8 cellular contexts compared by ENCODE assay signal in genomic region chr16:30805370-30806169, GRCh38. TPM values are rescaled to one million over a fixed set of nuclear protein-coding genes. Genes with fewer than 3 reads are reported as not detected.
DNase-seq lines count a peak whose midpoint lies in the region; ATAC-seq and TF ChIP-seq lines count a peak whose summit lies in the region.

No MANE protein-coding gene starts in this region.

- H3K27ac ChIP-seq in CD8-positive, alpha-beta T cell (ENCODE audit: low read depth, low read length), result peak overlapping the region; percentile 36

- H3K27me3 Mint-ChIP-seq in CD8-positive, alpha-beta T cell (ENCODE audit: low read depth), result no peaks in the 10 kb centered on the region
- H3K27me3 Mint-ChIP-seq in activated T-cell treated with anti-CD3 and anti-CD28 coated beads, Interleukin-2, amount 50 U/mL, for 24 hours, result peaks cover 5% of the 10 kb centered on the region
- no peaks in the 10 kb centered on the region for H3K27me3 Mint-ChIP-seq in stimulated activated naive B cell treated with anti-CD40 and anti-IgM and Interleukin-4, amounts not matched to agents 10 μg/mL and 1 μg/mL and 100 μg/mL, for 72 hours

- no peaks in the 10 kb centered on the region for H3K9me3 ChIP-seq in CD8-positive, alpha-beta T cell (ENCODE audit: low read length)

- peak in 6 of 7 experiments; percentile 39 to 80 (median 61) for DNase-seq in CD8-positive, alpha-beta T cell
- DNase-seq in NOMO-1 (lab: John Stamatoyannopoulos, UW; ENCODE audit: unreplicated experiment in 2 of 2) (peak; percentile 36 to 70), erythroblast (lab: John Stamatoyannopoulos, UW) (peak; percentile 78), middle frontal gyrus (ENCODE audit: extremely low spot score, low spot score) (peak; percentile 68)
- DNase-seq in activated T-cell treated with anti-CD3 and anti-CD28 coated beads, Interleukin-2, amount 50 U/mL, for 24 hours, result peak; percentile 79
- peak; percentile 45 for DNase-seq in stimulated activated naive B cell treated with anti-CD40 and anti-IgM and Interleukin-4, amounts not matched to agents 10 μg/mL and 1 μg/mL and 100 μg/mL, for 72 hours

- peak; percentile 86 for ATAC-seq in CD8-positive, alpha-beta T cell
- ATAC-seq in HG02642 (IDR thresholded peaks at IDR 0.05; ENCODE audit: poor library complexity, unreplicated experiment) (peak; percentile 72), GM19324 (IDR thresholded peaks at IDR 0.05; ENCODE audit: low FRiP score, unreplicated experiment) (no peak)
- peak; percentile 78 to 79 for ATAC-seq in stimulated activated naive B cell treated with anti-CD40 and anti-IgM and Interleukin-4, amounts not matched to agents 10 μg/mL and 1 μg/mL and 100 μg/mL, for 72 hours (replicated peaks)

- CTCF ChIA-PET in CD8-positive, alpha-beta T cell (lab: Charles Lee), result interaction anchor here (1.0 to 1.5 kb wide), 11 partner anchors 8 to 136 kb away, joined by 3 to 10 read pairs (median 3); partner anchors contain the start of gene RNF40

- peaks cover 2% of the 10 kb centered on the region for H3K36me3 Mint-ChIP-seq in CD8-positive, alpha-beta T cell
- H3K36me3 Mint-ChIP-seq in activated T-cell treated with anti-CD3 and anti-CD28 coated beads, Interleukin-2, amount 50 U/mL, for 24 hours (ENCODE audit: low read depth), result no peaks in the 10 kb centered on the region
- no peaks in the 10 kb centered on the region for H3K36me3 Mint-ChIP-seq in stimulated activated naive B cell treated with anti-CD40 and anti-IgM and Interleukin-4, amounts not matched to agents 10 μg/mL and 1 μg/mL and 100 μg/mL, for 72 hours

- POLR2A ChIA-PET in CD8-positive, alpha-beta T cell (lab: Charles Lee), result interaction anchor here (0.8 to 2.1 kb wide), 13 partner anchors 9 to 156 kb away, joined by 3 to 19 read pairs (median 4); partner anchors contain the start of genes PHKG2 and ZNF629

- no peak for TF ChIP-seq CTCF in CD8-positive, alpha-beta T cell (IDR thresholded peaks at IDR 0.05)

- intact Hi-C loops in CD8-positive, alpha-beta T cell (cut with DNase I, micrococcal nuclease), result loop anchor here (1.0 to 2.0 kb wide), 4 partner anchors 9 to 70 kb away; partner anchors contain the start of genes CFAP119 (in 1 of the 2), RNF40 (in 1 of the 2) and ZNF629 (in 1 of the 2)

- H3K27ac Mint-ChIP-seq in CD8-positive, alpha-beta T cell, result peak overlapping the region; percentile 55
- peak overlapping the region; percentile 85 for H3K27ac Mint-ChIP-seq in activated T-cell treated with anti-CD3 and anti-CD28 coated beads, Interleukin-2, amount 50 U/mL, for 24 hours
- H3K27ac Mint-ChIP-seq in stimulated activated naive B cell treated with anti-CD40 and anti-IgM and Interleukin-4, amounts not matched to agents 10 μg/mL and 1 μg/mL and 100 μg/mL, for 72 hours, result peak overlapping the region; percentile 88

- no peaks in the 10 kb centered on the region for H3K9me3 Mint-ChIP-seq in CD8-positive, alpha-beta T cell
- no peaks in the 10 kb centered on the region for H3K9me3 Mint-ChIP-seq in activated T-cell treated with anti-CD3 and anti-CD28 coated beads, Interleukin-2, amount 50 U/mL, for 24 hours
- H3K9me3 Mint-ChIP-seq in stimulated activated naive B cell treated with anti-CD40 and anti-IgM and Interleukin-4, amounts not matched to agents 10 μg/mL and 1 μg/mL and 100 μg/mL, for 72 hours, result no peaks in the 10 kb centered on the region

- H3K4me1 Mint-ChIP-seq in CD8-positive, alpha-beta T cell (ENCODE audit: low read depth), result peaks cover 21% of the 10 kb centered on the region
- peaks cover 20% of the 10 kb centered on the region for H3K4me1 Mint-ChIP-seq in activated T-cell treated with anti-CD3 and anti-CD28 coated beads, Interleukin-2, amount 50 U/mL, for 24 hours (ENCODE audit: low read depth)
- H3K4me1 Mint-ChIP-seq in stimulated activated naive B cell treated with anti-CD40 and anti-IgM and Interleukin-4, amounts not matched to agents 10 μg/mL and 1 μg/mL and 100 μg/mL, for 72 hours, result peaks cover 13 to 38% of the 10 kb centered on the region in 2 donors

- H3K36me3 ChIP-seq in CD8-positive, alpha-beta T cell (ENCODE audit: insufficient read depth, low read length), result no peaks in the 10 kb centered on the region

- peak overlapping the region; percentile 83 for H3K4me3 Mint-ChIP-seq in CD8-positive, alpha-beta T cell
- H3K4me3 Mint-ChIP-seq in activated T-cell treated with anti-CD3 and anti-CD28 coated beads, Interleukin-2, amount 50 U/mL, for 24 hours, result peak overlapping the region; percentile 59
- peak overlapping the region; percentile 86 to 89 for H3K4me3 Mint-ChIP-seq in stimulated activated naive B cell treated with anti-CD40 and anti-IgM and Interleukin-4, amounts not matched to agents 10 μg/mL and 1 μg/mL and 100 μg/mL, for 72 hours

- TF ChIP-seq POLR2A in erythroblast (IDR thresholded peaks at IDR 0.05; ENCODE audit: low read length), result peak; percentile 60

- H3K27me3 ChIP-seq in CD8-positive, alpha-beta T cell (ENCODE audit: insufficient read depth, low read length), result no peaks in the 10 kb centered on the region

- H3K4me1 ChIP-seq in CD8-positive, alpha-beta T cell (ENCODE audit: insufficient read depth, low read length), result peaks cover 16% of the 10 kb centered on the region

- peak overlapping the region; percentile 89 for H3K4me3 ChIP-seq in CD8-positive, alpha-beta T cell (ENCODE audit: low read depth, low read length)

RNA-seq across cellular contexts. Expression of gene ZNF629, which starts 18.6 kb away (rescaled TPM):
- total RNA-seq in CD8-positive, alpha-beta T cell, result 1 to 10 TPM; 1.7 to 1.9 TPM

RNA-seq across cellular contexts. Expression of gene RNF40, which starts 43.4 kb away (rescaled TPM):
- 100 to 1,000 TPM in 1 of 2 experiments, 10 to 100 TPM in 1; 98.7 to 101 TPM for total RNA-seq in CD8-positive, alpha-beta T cell

RNA-seq across cellular contexts. Expression of gene CFAP119, which starts 43.7 kb away (rescaled TPM):
- 1 to 10 TPM; 2.7 to 3.6 TPM for total RNA-seq in CD8-positive, alpha-beta T cell

RNA-seq across cellular contexts. Expression of gene PHKG2, which starts 57.3 kb away (rescaled TPM):
- total RNA-seq in CD8-positive, alpha-beta T cell, result 10 to 100 TPM; 26.4 to 36.3 TPM
